In genomic region chr17:61504697-61505096, GRCh38 we compare ENCODE assay signal across 16 cellular contexts. TPM values are rescaled to one million over a fixed set of nuclear protein-coding genes. Genes with fewer than 3 reads are reported as not detected.
A peak's percentile ranks its signal among the peaks of the same experiment; 100 is the strongest.
DNase-seq lines count a peak whose midpoint lies in the region; ATAC-seq and TF ChIP-seq lines count a peak whose summit lies in the region.
"Had no signal": no experiment of that assay in that cellular context is flagged by ENCODE, and none has a peak within 500 bp of the region (broad histone marks: within the 10 kb centered on the region; RNA-seq: fewer than 3 reads in every experiment).

No MANE protein-coding gene starts in this region.

- H3K4me1 Mint-ChIP-seq in HFFc6 (ENCODE audit: low read depth) = peaks cover 19% of the 10 kb centered on the region
- peaks cover 8% of the 10 kb centered on the region for H3K4me1 Mint-ChIP-seq in activated T-cell treated with anti-CD3 and anti-CD28 coated beads, Interleukin-2, amount 50 U/mL, for 72 hours (ENCODE audit: low read depth)

- H3K36me3 Mint-ChIP-seq in HFFc6 (ENCODE audit: low read depth) = no peaks in the 10 kb centered on the region
- H3K36me3 Mint-ChIP-seq in activated T-cell treated with anti-CD3 and anti-CD28 coated beads, Interleukin-2, amount 50 U/mL, for 72 hours (ENCODE audit: insufficient read depth in 2 of 2) = no peaks in the 10 kb centered on the region

- no peaks in the 10 kb centered on the region for H3K9me3 Mint-ChIP-seq in HFFc6
- H3K9me3 Mint-ChIP-seq in activated T-cell treated with anti-CD3 and anti-CD28 coated beads, Interleukin-2, amount 50 U/mL, for 72 hours = no peaks in the 10 kb centered on the region
- H3K9me3 Mint-ChIP-seq: activated naive CD4-positive, alpha-beta T cell treated with anti-CD3 and anti-CD28 coated beads for 36 hours had no signal

- H3K27me3 Mint-ChIP-seq in HFFc6 (ENCODE audit: insufficient read depth) = no peaks in the 10 kb centered on the region; the same call in 1 of the 2 replicates
- peaks cover 45% of the 10 kb centered on the region for H3K27me3 Mint-ChIP-seq in activated T-cell treated with anti-CD3 and anti-CD28 coated beads, Interleukin-2, amount 50 U/mL, for 72 hours (ENCODE audit: low read depth)

- peak overlapping the region; percentile 29 for H2AFZ ChIP-seq in ACC112 (ENCODE audit: low read length, unreplicated experiment)

- H3K27ac Mint-ChIP-seq in HFFc6 = peak overlapping the region; percentile 29
- no peak overlapping the region for H3K27ac Mint-ChIP-seq in activated T-cell treated with anti-CD3 and anti-CD28 coated beads, Interleukin-2, amount 50 U/mL, for 72 hours
- H3K27ac Mint-ChIP-seq: activated naive CD4-positive, alpha-beta T cell treated with anti-CD3 and anti-CD28 coated beads for 36 hours had no signal

- DNase-seq in HFFc6 (peak; percentile 89), amniotic stem cell (lab: John Stamatoyannopoulos, UW) (peak; percentile 69), hepatic stellate cell (ENCODE audit: low spot score) (peak; percentile 74), iPS-NIHi11 (ENCODE audit: low spot score) (no peak), 8988T (no peak), NCI-H446 (lab: John Stamatoyannopoulos, UW) (no peak)
- no peak for DNase-seq in activated T-cell treated with anti-CD3 and anti-CD28 coated beads, Interleukin-2, amount 50 U/mL, for 72 hours
- DNase-seq: activated CD4-positive, alpha-beta T cell treated with anti-CD3 and anti-CD28 coated beads, Interleukin-2, amount 50 U/mL, for 4 hours; activated naive CD4-positive, alpha-beta T cell treated with anti-CD3 and anti-CD28 coated beads for 36 hours; BE2C; GF-D8; NCI-H187 treated with DMSO at 0.1 percent for 48 hours had no signal

- peak overlapping the region; percentile 58 for H3K4me3 Mint-ChIP-seq in HFFc6
- no peak overlapping the region for H3K4me3 Mint-ChIP-seq in activated T-cell treated with anti-CD3 and anti-CD28 coated beads, Interleukin-2, amount 50 U/mL, for 72 hours
- H3K4me3 Mint-ChIP-seq: activated naive CD4-positive, alpha-beta T cell treated with anti-CD3 and anti-CD28 coated beads for 36 hours had no signal

- H3K79me2 ChIP-seq in ACC112 (ENCODE audit: control insufficient read depth, insufficient read depth, low read length, unreplicated experiment) = no peaks in the 10 kb centered on the region

- no peak for ATAC-seq in activated T-cell treated with anti-CD3 and anti-CD28 coated beads, Interleukin-2, amount 50 U/mL, for 72 hours (replicated peaks in 1 of 2)

- H3K4me1 ChIP-seq in ACC112 (ENCODE audit: control insufficient read depth, insufficient read depth, low read length, unreplicated experiment) = peaks cover 8% of the 10 kb centered on the region
- H3K4me1 ChIP-seq: BE2C had no signal

- H3K27ac ChIP-seq in ACC112 (ENCODE audit: low read depth, low read length) = no peak overlapping the region

- no peak for TF ChIP-seq CTCF in HFFc6 (IDR thresholded peaks at IDR 0.05)

- H3K27me3 ChIP-seq in ACC112 (ENCODE audit: insufficient read depth, low read length) = no peaks in the 10 kb centered on the region
- H3K27me3 ChIP-seq: BE2C had no signal

- peak overlapping the region; percentile 4; the same call in 1 of the 2 replicates for H3K4me3 ChIP-seq in ACC112 (ENCODE audit: low read depth, low read length)

- no peaks in the 10 kb centered on the region for H3K36me3 ChIP-seq in ACC112 (ENCODE audit: insufficient read depth, low read length)
- H3K36me3 ChIP-seq: BE2C had no signal

RNA-seq across cellular contexts. Expression of gene TBX4, which starts 52.5 kb away (rescaled TPM):
- under 1 TPM in 3 of 6 experiments, not detected in 3; 0.11 to 0.26 (median 0.18) TPM for total RNA-seq in HFFc6 (2021; fragmentation: NEBNext Ultra II Directional; extraction: Animal tissue kit (Norgen Biotek cat#: 25700))
- not detected for total RNA-seq in activated T-cell treated with anti-CD3 and anti-CD28 coated beads, Interleukin-2, amount 50 U/mL, for 72 hours
- total RNA-seq: activated naive CD4-positive, alpha-beta T cell treated with anti-CD3 and anti-CD28 coated beads for 36 hours; dermis microvascular lymphatic vessel endothelial cell; T-helper 1 cell treated with Interleukin-12 subunit alpha and Interleukin-12 subunit beta and Interleukin-4 antibody, amounts not matched to agents 30 ng/mL and 1 ng/mL, for 36 hours; temporal lobe had no signal

Comparison
In these comparisons a context has a peak if more than half of its experiments do, and no peak if none do; other contexts are left out.
1. DNase-seq: peak in HFFc6 (single experiment), amniotic stem cell (single experiment) and hepatic stellate cell (single experiment); none in activated T-cell treated with anti-CD3 and anti-CD28 coated beads, Interleukin-2, amount 50 U/mL, for 72 hours (0 of 2), iPS-NIHi11 (single experiment), 8988T (single experiment) and NCI-H446 (0 of 2).